ENCODE assay signal across 1 cellular context in the genomic region with DNA sequence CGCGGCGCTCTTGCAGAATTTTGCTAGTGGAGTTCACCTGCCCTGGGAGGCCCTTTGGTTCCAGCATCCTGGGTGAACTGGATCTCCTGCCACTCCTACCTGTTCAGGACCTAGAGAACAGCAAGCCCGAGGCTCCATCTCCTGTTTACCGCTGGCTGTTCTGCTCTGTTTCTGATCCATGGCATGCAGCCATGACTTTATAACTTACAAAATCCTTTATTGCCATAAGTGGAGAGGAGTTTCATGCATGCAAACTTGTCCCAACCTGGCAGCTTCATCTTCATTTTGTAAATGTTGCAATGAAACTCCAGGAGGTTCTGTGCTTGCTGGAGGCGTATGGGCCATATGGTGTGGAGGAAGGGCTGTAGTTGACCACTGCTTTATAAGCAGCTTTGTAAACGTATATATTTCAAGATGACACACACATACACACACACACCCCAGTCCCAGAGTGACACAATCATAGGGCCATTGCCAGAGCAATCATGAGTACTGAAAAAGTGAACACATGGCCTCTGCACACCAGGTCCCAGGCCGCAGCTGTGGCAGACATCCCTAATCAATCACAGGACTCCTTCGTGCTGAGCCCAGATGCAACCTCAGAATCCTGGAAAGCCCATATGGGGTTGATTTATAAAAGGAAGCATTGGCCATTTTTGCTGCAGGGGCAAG.
TF ChIP-seq lines count a peak whose summit lies in the region.

No MANE protein-coding gene starts in this region.

TF ChIP-seq in SK-N-SH, 30 proteins besides CTCF, POLR2A, EP300 and RAD21 (continued from another document):
- no peak for TF ChIP-seq SMC3 (IDR thresholded peaks at IDR 0.05; ENCODE audit: low read depth, low read length)
- TF ChIP-seq, protein P1, sequence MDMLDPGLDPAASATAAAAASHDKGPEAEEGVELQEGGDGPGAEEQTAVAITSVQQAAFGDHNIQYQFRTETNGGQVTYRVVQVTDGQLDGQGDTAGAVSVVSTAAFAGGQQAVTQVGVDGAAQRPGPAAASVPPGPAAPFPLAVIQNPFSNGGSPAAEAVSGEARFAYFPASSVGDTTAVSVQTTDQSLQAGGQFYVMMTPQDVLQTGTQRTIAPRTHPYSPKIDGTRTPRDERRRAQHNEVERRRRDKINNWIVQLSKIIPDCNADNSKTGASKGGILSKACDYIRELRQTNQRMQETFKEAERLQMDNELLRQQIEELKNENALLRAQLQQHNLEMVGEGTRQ (IDR thresholded peaks at IDR 0.05; ENCODE audit: borderline replicate concordance, low read depth, low read length): no peak
